In genomic region chr7:131244259-131244852, GRCh38 we compare ENCODE assay signal across 10 cellular contexts.
DNase-seq lines count a peak whose midpoint lies in the region; ATAC-seq and TF ChIP-seq lines count a peak whose summit lies in the region.
"Had no signal": no experiment of that assay in that cellular context is flagged by ENCODE, and none has a peak within 500 bp of the region (broad histone marks: within the 10 kb centered on the region; RNA-seq: fewer than 3 reads in every experiment).

No MANE protein-coding gene starts in this region.

- POLR2A ChIA-PET in AG04450 (lab: Yijun Ruan, JAX), result interaction anchor here (0.6 kb wide), 2 partner anchors 9 kb away, joined by 3 to 5 read pairs; no protein-coding TSS in a partner anchor

- DNase-seq in AG04450 (ENCODE audit: low read depth, low spot score) (peak; percentile 85), H4 (ENCODE audit: low spot score) (peak; percentile 87), amniotic epithelial cell (ENCODE audit: low read depth) (peak; percentile 89), kidney tubule cell (ENCODE audit: low spot score) (peak; percentile 89), mucosa of gallbladder (ENCODE audit: low spot score) (no peak), middle frontal gyrus (ENCODE audit: extremely low spot score, low spot score) (no peak)
- DNase-seq: activated naive CD4-positive, alpha-beta T cell treated with Interleukin-2 at 50 U/mL for 16 hours; NK-92 treated with Interleukin-12 subunit alpha and Interleukin-12 subunit beta, amount 100 ng/mL, for 24 hours had no signal

- no peaks in the 10 kb centered on the region for H3K27me3 ChIP-seq in AG04450 (ENCODE audit: control insufficient read depth, insufficient read depth, low read length)

- CTCF ChIA-PET in AG04450 (lab: Charles Lee), result interaction anchor here (0.6 to 0.8 kb wide), 2 partner anchors 37 to 54 kb away, joined by 3 read pairs; no protein-coding TSS in a partner anchor

- TF ChIP-seq POLR2A in GM18505 (IDR thresholded peaks at IDR 0.05; ENCODE audit: borderline replicate concordance, extremely low read depth, insufficient read depth, insufficient read length), result no peak

- H3K4me3 ChIP-seq in AG04450 (ENCODE audit: low read depth, low read length), result no peak overlapping the region

- no peak for ATAC-seq in GM18505 (IDR thresholded peaks at IDR 0.05; ENCODE audit: unreplicated experiment)
- no peak for ATAC-seq in HG02678 (IDR thresholded peaks at IDR 0.05; ENCODE audit: unreplicated experiment)

- H3K9me3 ChIP-seq in AG04450 (ENCODE audit: control insufficient read depth, insufficient read depth, low read length), result no peaks in the 10 kb centered on the region

- peak overlapping the region; percentile 53 for H3K27ac ChIP-seq in AG04450 (ENCODE audit: low read depth, low read length)

- TF ChIP-seq CTCF in AG04450 (IDR thresholded peaks at IDR 0.05; ENCODE audit: low read depth, low read length), result no peak

Comparison
In these comparisons a context has a peak if more than half of its experiments do, and no peak if none do; other contexts are left out.
1. DNase-seq: peak in AG04450 (single experiment), H4 (single experiment), amniotic epithelial cell (single experiment) and kidney tubule cell (single experiment); none in mucosa of gallbladder (single experiment) and middle frontal gyrus (single experiment).